ENCODE assay signal across 26 cellular contexts in the genomic region with DNA sequence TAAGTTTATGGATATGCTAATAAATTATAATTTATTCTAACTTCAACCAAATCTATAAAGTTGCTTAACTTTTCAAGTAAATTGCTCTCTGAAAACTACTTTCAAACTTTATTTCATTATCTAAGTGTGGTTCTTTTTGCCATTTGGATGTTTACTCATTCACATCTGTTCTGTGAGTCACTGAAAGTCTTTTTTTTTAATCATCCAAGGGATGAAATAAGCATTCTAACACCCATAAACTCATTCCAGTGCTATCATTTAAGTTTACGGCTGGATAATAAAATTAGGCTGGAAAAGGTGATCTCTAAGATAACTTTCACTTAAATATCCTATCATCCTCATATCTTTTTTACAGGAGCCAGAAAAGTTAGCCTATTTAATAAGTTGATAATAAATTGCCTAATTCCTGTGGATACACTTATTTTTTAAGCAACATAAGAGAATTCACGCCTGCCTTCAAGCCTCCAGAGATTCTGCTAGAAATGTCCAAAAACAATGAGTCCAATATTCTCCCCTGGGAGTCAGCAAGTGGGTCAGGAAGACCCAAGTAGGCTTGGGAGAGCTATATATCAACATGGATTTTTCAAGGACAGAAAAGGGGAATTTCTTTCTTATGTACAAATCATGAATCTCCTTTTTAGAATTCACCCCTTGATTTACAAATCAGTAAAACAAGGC. TPM values are rescaled to one million over a fixed set of nuclear protein-coding genes. Genes with fewer than 3 reads are reported as not detected.
DNase-seq lines count a peak whose midpoint lies in the region; FAIRE-seq and TF ChIP-seq lines count a peak whose summit lies in the region.
"Had no signal": no experiment of that assay in that cellular context is flagged by ENCODE, and none has a peak within 500 bp of the region (broad histone marks: within the 10 kb centered on the region; RNA-seq: fewer than 3 reads in every experiment).

No MANE protein-coding gene starts in this region.

- no peaks in the 10 kb centered on the region for H3K9me3 ChIP-seq in colonic mucosa
- H3K9me3 ChIP-seq in kidney (ENCODE audit: control insufficient read depth in 1 of 2, low read length in 2 of 2): no peaks in the 10 kb centered on the region
- H3K9me3 ChIP-seq: prostate gland, SK-N-SH, tibial nerve had no signal

- peak; percentile 68 for FAIRE-seq in kidney (lab: Jason Lieb, UNC)
- FAIRE-seq: GM12878, keratinocyte had no signal

- intact Hi-C loops in colonic mucosa (cut with DNase I): no loop called here
- intact Hi-C loops in kidney (cut with DNase I): no loop called here

- H3K4me3 Mint-ChIP-seq in type B pancreatic cell: no peak overlapping the region
- H3K4me3 Mint-ChIP-seq: activated CD8-positive, alpha-beta T cell treated with anti-CD3 and anti-CD28 coated beads, Interleukin-2, amount 10 ng/mL, durations not matched to agents 7 days and 5 days; HFFc6; neural crest cell had no signal

- no peaks in the 10 kb centered on the region for H3K4me1 Mint-ChIP-seq in type B pancreatic cell (ENCODE audit: unreplicated experiment)
- H3K4me1 Mint-ChIP-seq: neural crest cell had no signal

- H3K27ac Mint-ChIP-seq in type B pancreatic cell: peak overlapping the region; percentile 66
- H3K27ac Mint-ChIP-seq: activated CD8-positive, alpha-beta T cell treated with anti-CD3 and anti-CD28 coated beads, Interleukin-2, amount 10 ng/mL, durations not matched to agents 7 days and 5 days; activated naive CD4-positive, alpha-beta T cell treated with anti-CD3 and anti-CD28 coated beads, Interleukin-2, amount 50 U/mL, for 72 hours; HFFc6 had no signal

- no peaks in the 10 kb centered on the region for H3K36me3 Mint-ChIP-seq in type B pancreatic cell
- H3K36me3 Mint-ChIP-seq: activated naive CD4-positive, alpha-beta T cell treated with anti-CD3 and anti-CD28 coated beads, Interleukin-2, amount 50 U/mL, for 72 hours had no signal

- no peaks in the 10 kb centered on the region for H3K27me3 Mint-ChIP-seq in type B pancreatic cell

- TF ChIP-seq CTCF in colonic mucosa (IDR thresholded peaks at IDR 0.05): no peak
- TF ChIP-seq CTCF in kidney (IDR thresholded peaks at IDR 0.05; ENCODE audit: borderline replicate concordance, extremely low read depth, insufficient read depth): no peak
- no peak for TF ChIP-seq CTCF in type B pancreatic cell (conservative IDR thresholded peaks at IDR 0.05)

- H3K27me3 ChIP-seq in colonic mucosa: no peaks in the 10 kb centered on the region
- H3K27me3 ChIP-seq: tibial nerve had no signal

- H3K4me1 ChIP-seq in colonic mucosa (no peaks in the 10 kb centered on the region), kidney (ENCODE audit: control insufficient read depth in 1 of 2, insufficient read depth in 1 of 2, low read depth in 1 of 2, low read length in 2 of 2) (no peaks in the 10 kb centered on the region)
- H3K4me1 ChIP-seq: prostate gland had no signal

- no peak overlapping the region for H3K4me3 ChIP-seq in colonic mucosa
- H3K4me3 ChIP-seq in kidney (ENCODE audit: low read length in 2 of 2): no peak overlapping the region
- H3K4me3 ChIP-seq: GM12878, prostate gland, skin epidermis, tibial nerve had no signal

- H3K9me3 Mint-ChIP-seq in type B pancreatic cell: no peaks in the 10 kb centered on the region
- H3K9me3 Mint-ChIP-seq: activated naive CD4-positive, alpha-beta T cell treated with anti-CD3 and anti-CD28 coated beads, Interleukin-2, amount 50 U/mL, for 72 hours; HFFc6; neural crest cell had no signal

- H3K36me3 ChIP-seq in colonic mucosa (no peaks in the 10 kb centered on the region), kidney (ENCODE audit: control insufficient read depth in 1 of 2, insufficient read depth in 2 of 2, low read length in 2 of 2) (no peaks in the 10 kb centered on the region)
- H3K36me3 ChIP-seq: prostate gland, tibial nerve had no signal

- DNase-seq in LHCN-M2 (ENCODE audit: low read depth): peak; percentile 20
- no peak for DNase-seq in colonic mucosa
- no peak for DNase-seq in kidney
- DNase-seq in type B pancreatic cell (ENCODE audit: extremely low spot score, unreplicated experiment): no peak
- DNase-seq in NCI-H1436 (lab: John Stamatoyannopoulos, UW): no peak
- DNase-seq in NCI-H510A treated with DMSO at 0.1 percent for 48 hours (lab: John Stamatoyannopoulos, UW): no peak
- DNase-seq in AML-193 (lab: John Stamatoyannopoulos, UW): no peak
- DNase-seq: activated CD8-positive, alpha-beta T cell treated with anti-CD3 and anti-CD28 coated beads, Interleukin-2, amount 10 ng/mL, durations not matched to agents 7 days and 5 days; caudate nucleus; HFFc6; NCI-H1436 treated with DMSO at 0.1 percent for 48 hours; NCI-H2107; NCI-H446 treated with DMSO at 0.1 percent for 48 hours; stimulated activated CD4-positive, alpha-beta T cell treated with anti-CD3 and anti-CD28 coated beads, Interleukin-2, amount 100 ng/mL, for 24 hours; T-helper 2 cell had no signal

- H3K9ac ChIP-seq in colonic mucosa (ENCODE audit: low read depth in 2 of 2, low read length in 2 of 2): no peak overlapping the region
- no peak overlapping the region for H3K9ac ChIP-seq in kidney (ENCODE audit: low read length in 2 of 2)
- H3K9ac ChIP-seq: KMS-11, SK-N-SH had no signal

- H3K27ac ChIP-seq in colonic mucosa (peak overlapping the region; percentile 51), kidney (ENCODE audit: low read depth in 2 of 2, low read length in 2 of 2) (no peak overlapping the region)
- H3K27ac ChIP-seq: KMS-11, RWPE1 had no signal

RNA-seq across cellular contexts. Expression of a gene that starts 25.8 kb away (rescaled TPM):
- total RNA-seq in LHCN-M2 (2014; rRNA removed) (not detected in 2 replicates), colonic mucosa (1 to 10 TPM in 1 of 2 donors, under 1 TPM in 1; 0.72 to 2.0 TPM), kidney (0.13 TPM), type B pancreatic cell (ENCODE audit: low replicate concordance) (13.0 and 18.2 TPM in 2 replicates)
- polyA plus RNA-seq in LHCN-M2 (2012): not detected
- polyA plus RNA-seq in kidney (ENCODE audit: insufficient read depth, low read depth, low replicate concordance): 0.11 TPM
- total RNA-seq: activated CD8-positive, alpha-beta T cell treated with anti-CD3 and anti-CD28 coated beads, Interleukin-2, amount 10 ng/mL, durations not matched to agents 7 days and 5 days; GM12878; HFFc6; OCI-LY7; tibial nerve had no signal
- polyA plus RNA-seq: keratinocyte had no signal

RNA-seq across cellular contexts. Expression of a gene that starts 30.4 kb away (rescaled TPM):
- 4.2 and 4.7 TPM in 2 replicates for total RNA-seq in LHCN-M2 (2014; rRNA removed)
- 2.0 TPM for polyA plus RNA-seq in LHCN-M2 (2012)
- 1 to 10 TPM; 7.1 to 7.8 TPM for total RNA-seq in colonic mucosa
- 11.7 TPM for total RNA-seq in kidney
- polyA plus RNA-seq in kidney (ENCODE audit: insufficient read depth, low read depth, low replicate concordance): 21.5 TPM
- total RNA-seq in type B pancreatic cell (ENCODE audit: low replicate concordance): 3.9 and 6.2 TPM in 2 replicates

RNA-seq across cellular contexts. Expression of a gene that starts 44.3 kb away (rescaled TPM):
- total RNA-seq in LHCN-M2 (2014; rRNA removed): 5.0 and 5.8 TPM in 2 replicates
- polyA plus RNA-seq in LHCN-M2 (2012): 1.5 TPM
- 1 to 10 TPM; 2.4 to 7.2 TPM for total RNA-seq in colonic mucosa
- total RNA-seq in kidney: 9.3 TPM
- polyA plus RNA-seq in kidney (ENCODE audit: insufficient read depth, low read depth, low replicate concordance): 2.5 TPM
- total RNA-seq in type B pancreatic cell (ENCODE audit: low replicate concordance): 6.7 and 8.3 TPM in 2 replicates
